9 cellular contexts compared by ENCODE assay signal in the genomic region with DNA sequence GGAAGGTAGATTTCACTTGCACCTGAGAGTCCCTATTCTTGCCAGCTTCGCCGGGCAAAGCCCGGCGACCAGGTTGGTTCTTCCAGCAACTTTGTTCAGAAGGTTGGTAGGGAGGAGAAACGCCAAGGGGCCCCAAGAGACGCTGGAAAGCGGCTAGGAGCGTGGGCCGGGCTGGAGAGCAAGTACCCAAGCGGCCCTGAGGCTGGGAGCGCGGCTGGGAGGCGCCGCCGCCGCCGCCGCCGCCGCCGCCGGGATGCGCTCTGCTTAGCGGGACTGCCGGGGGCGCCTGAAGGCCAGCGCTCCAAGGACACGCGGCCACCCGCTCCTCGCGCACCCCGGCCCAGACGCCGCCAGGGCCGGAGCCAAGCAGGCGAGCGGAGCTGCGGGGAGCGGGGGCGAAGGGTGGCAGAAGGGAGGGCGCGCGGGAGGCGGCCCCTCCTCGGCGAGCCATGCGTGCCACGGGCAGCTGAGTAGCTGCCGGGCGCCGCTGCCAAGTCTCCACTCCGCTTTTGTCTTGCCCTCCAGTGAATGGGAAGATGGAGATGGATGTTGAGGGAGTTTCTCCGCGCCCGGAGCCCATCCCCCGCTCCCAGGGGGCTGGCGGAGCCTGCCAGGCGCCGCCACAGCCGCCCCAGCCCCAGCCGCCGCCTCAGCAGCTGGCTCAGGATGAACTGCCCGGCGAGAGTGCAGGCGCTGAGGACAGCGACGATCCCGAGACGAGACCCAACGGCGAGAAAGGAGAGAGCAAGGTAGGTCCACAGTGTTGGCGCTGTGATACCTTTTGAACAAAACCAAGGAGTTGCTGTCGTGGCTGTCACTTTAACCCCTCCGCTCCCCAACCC.
DNase-seq lines count a peak whose midpoint lies in the region; ATAC-seq and TF ChIP-seq lines count a peak whose summit lies in the region.
"Had no signal": no experiment of that assay in that cellular context is flagged by ENCODE, and none has a peak within 500 bp of the region (broad histone marks: within the 10 kb centered on the region; RNA-seq: fewer than 3 reads in every experiment).

No MANE protein-coding gene starts in this region.

- H3K4me3 ChIP-seq in dorsolateral prefrontal cortex: peak overlapping the region; percentile 37 to 77 (median 64)

- TF ChIP-seq CTCF in dorsolateral prefrontal cortex (IDR thresholded peaks at IDR 0.05 in 54 of 56, conservative IDR thresholded peaks at IDR 0.05 in 2 of 56; ENCODE audit: low read depth in 1 of 56, partially characterized antibody in 56 of 56): no peak

- DNase-seq in ACHN: peak; percentile 5
- peak; percentile 65 for DNase-seq in NCI-H1092 treated with DMSO at 0.1 percent for 48 hours (lab: John Stamatoyannopoulos, UW)
- DNase-seq in dorsolateral prefrontal cortex: peak in 5 of 10 donors; percentile 21 to 61 (median 35)
- DNase-seq in midbrain (lab: John Stamatoyannopoulos, UW): peak; percentile 65
- no peak for DNase-seq in SKM-1 (lab: John Stamatoyannopoulos, UW; ENCODE audit: unreplicated experiment)
- no peak for DNase-seq in effector CD8-positive, alpha-beta T cell (lab: John Stamatoyannopoulos, UW)
- DNase-seq: activated B cell treated with CpG ODN at 0.5 μM for 24 hours had no signal

- ATAC-seq in HG02840 (IDR thresholded peaks at IDR 0.05; ENCODE audit: low FRiP score, unreplicated experiment) (no peak), HG03159 (IDR thresholded peaks at IDR 0.05; ENCODE audit: unreplicated experiment) (no peak)

- H3K27ac ChIP-seq in dorsolateral prefrontal cortex: peak overlapping the region in 26 of 59 donors; percentile 0 to 65 (median 36)

- in situ Hi-C loops in ACHN (cut with HindIII; ENCODE audit: low pct_ligation_motif_present, low pct_unique_long_range_greater_than_20kb, low sequenced_read_pairs): no loop called here

- intact Hi-C loops in dorsolateral prefrontal cortex (cut with DNase I): no loop called here

- peaks cover 0 to 40% (median 4%) of the 10 kb centered on the region in 45 donors for H3K27me3 ChIP-seq in dorsolateral prefrontal cortex

Comparison
In these comparisons a context has a peak if more than half of its experiments do, and no peak if none do; other contexts are left out.
1. DNase-seq: peak in ACHN (single experiment), NCI-H1092 treated with DMSO at 0.1 percent for 48 hours (single experiment) and midbrain (single experiment); none in SKM-1 (single experiment) and effector CD8-positive, alpha-beta T cell (single experiment).